In the genomic region with DNA sequence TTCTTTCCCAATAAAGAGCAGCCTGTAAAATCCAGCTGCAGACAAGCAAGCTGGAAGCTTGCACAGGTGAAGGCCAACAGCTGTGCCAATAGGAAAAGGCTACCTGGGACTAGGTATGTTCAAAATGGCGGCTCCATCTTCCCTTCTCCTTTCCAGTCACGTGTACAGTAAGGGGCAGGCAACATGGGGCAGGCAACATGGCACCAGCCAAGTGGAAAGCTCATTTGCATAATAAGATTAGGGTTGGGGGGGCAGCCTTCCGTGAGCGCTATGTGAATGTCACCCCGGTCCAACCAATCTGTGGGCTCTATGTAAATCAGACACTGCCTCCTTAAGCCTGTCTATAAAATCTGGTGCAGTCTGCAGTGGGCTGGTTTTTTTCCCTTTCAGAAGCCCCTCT, we compare ENCODE assay signal across 1 cellular context.
TF ChIP-seq lines count a peak whose summit lies in the region.

No MANE protein-coding gene starts in this region.

TF ChIP-seq in GM12878, 131 proteins besides CTCF, POLR2A, EP300 and RAD21:
- TF ChIP-seq ZNF24 (IDR thresholded peaks at IDR 0.05) (no peak), FOXK2 (IDR thresholded peaks at IDR 0.05) (no peak), ZNF622 (IDR thresholded peaks at IDR 0.05) (no peak), CREB1 (IDR thresholded peaks at IDR 0.05; ENCODE audit: low read depth) (0 out of 2 replicates have a peak, but pooled peaks have one; percentile 22), RBBP5 (conservative IDR thresholded peaks at IDR 0.05) (no peak), TCF12 (IDR thresholded peaks at IDR 0.05; ENCODE audit: low read depth, low read length) (no peak), RAD51 (IDR thresholded peaks at IDR 0.05) (0 out of 2 replicates have a peak, but pooled peaks have one; percentile 25), MEF2A (IDR thresholded peaks at IDR 0.05; ENCODE audit: insufficient read depth, low read depth, low read length) (no peak), NRF1 (conservative IDR thresholded peaks at IDR 0.05; ENCODE audit: low read depth, low read length) (no peak), CREM (IDR thresholded peaks at IDR 0.05; ENCODE audit: low read depth) (0 out of 2 replicates have a peak, but pooled peaks have one; percentile 12), GABPA (IDR thresholded peaks at IDR 0.05; ENCODE audit: low read depth) (no peak), TARDBP (IDR thresholded peaks at IDR 0.05; ENCODE audit: borderline replicate concordance) (no peak), POU2F2 (IDR thresholded peaks at IDR 0.05; ENCODE audit: borderline replicate concordance, low read depth, low read length) (peak; percentile 83; the same call in 2 of the 3 replicates), BCL11A (IDR thresholded peaks at IDR 0.05; ENCODE audit: low read depth, low read length) (no peak), SP1 (IDR thresholded peaks at IDR 0.05; ENCODE audit: low read depth, low read length) (no peak), DPF2 (IDR thresholded peaks at IDR 0.05) (no peak), TCF3 (IDR thresholded peaks at IDR 0.05; ENCODE audit: borderline replicate concordance, insufficient read depth, low read depth, low read length) (no peak), BHLHE40 (IDR thresholded peaks at IDR 0.05; ENCODE audit: borderline replicate concordance in 1 of 2, low read depth in 2 of 2, low read length in 1 of 2) (peak in 1 of 2 experiments; percentile 38; a peak in 1 of 4 replicates), YY1 (IDR thresholded peaks at IDR 0.05; ENCODE audit: low read depth, low read length) (peak; percentile 91), SMAD1 (IDR thresholded peaks at IDR 0.05; ENCODE audit: low read depth, partially characterized antibody) (no peak), SIX5 (IDR thresholded peaks at IDR 0.05; ENCODE audit: low read depth, low read length, severe bottlenecking) (no peak)
- TF ChIP-seq, protein P1, sequence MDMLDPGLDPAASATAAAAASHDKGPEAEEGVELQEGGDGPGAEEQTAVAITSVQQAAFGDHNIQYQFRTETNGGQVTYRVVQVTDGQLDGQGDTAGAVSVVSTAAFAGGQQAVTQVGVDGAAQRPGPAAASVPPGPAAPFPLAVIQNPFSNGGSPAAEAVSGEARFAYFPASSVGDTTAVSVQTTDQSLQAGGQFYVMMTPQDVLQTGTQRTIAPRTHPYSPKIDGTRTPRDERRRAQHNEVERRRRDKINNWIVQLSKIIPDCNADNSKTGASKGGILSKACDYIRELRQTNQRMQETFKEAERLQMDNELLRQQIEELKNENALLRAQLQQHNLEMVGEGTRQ (IDR thresholded peaks at IDR 0.05; ENCODE audit: borderline replicate concordance, low read depth, low read length) = no peak
- TF ChIP-seq, protein P2, sequence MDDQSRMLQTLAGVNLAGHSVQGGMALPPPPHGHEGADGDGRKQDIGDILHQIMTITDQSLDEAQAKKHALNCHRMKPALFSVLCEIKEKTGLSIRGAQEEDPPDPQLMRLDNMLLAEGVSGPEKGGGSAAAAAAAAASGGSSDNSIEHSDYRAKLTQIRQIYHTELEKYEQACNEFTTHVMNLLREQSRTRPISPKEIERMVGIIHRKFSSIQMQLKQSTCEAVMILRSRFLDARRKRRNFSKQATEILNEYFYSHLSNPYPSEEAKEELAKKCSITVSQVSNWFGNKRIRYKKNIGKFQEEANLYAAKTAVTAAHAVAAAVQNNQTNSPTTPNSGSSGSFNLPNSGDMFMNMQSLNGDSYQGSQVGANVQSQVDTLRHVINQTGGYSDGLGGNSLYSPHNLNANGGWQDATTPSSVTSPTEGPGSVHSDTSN (IDR thresholded peaks at IDR 0.05; ENCODE audit: insufficient replicate concordance, low read depth, low read length) = no peak
- TF ChIP-seq, protein P3, sequence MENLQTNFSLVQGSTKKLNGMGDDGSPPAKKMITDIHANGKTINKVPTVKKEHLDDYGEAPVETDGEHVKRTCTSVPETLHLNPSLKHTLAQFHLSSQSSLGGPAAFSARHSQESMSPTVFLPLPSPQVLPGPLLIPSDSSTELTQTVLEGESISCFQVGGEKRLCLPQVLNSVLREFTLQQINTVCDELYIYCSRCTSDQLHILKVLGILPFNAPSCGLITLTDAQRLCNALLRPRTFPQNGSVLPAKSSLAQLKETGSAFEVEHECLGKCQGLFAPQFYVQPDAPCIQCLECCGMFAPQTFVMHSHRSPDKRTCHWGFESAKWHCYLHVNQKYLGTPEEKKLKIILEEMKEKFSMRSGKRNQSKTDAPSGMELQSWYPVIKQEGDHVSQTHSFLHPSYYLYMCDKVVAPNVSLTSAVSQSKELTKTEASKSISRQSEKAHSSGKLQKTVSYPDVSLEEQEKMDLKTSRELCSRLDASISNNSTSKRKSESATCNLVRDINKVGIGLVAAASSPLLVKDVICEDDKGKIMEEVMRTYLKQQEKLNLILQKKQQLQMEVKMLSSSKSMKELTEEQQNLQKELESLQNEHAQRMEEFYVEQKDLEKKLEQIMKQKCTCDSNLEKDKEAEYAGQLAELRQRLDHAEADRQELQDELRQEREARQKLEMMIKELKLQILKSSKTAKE (IDR thresholded peaks at IDR 0.05; ENCODE audit: low read depth, poor library complexity, severe bottlenecking) = no peak
- TF ChIP-seq, protein P4, sequence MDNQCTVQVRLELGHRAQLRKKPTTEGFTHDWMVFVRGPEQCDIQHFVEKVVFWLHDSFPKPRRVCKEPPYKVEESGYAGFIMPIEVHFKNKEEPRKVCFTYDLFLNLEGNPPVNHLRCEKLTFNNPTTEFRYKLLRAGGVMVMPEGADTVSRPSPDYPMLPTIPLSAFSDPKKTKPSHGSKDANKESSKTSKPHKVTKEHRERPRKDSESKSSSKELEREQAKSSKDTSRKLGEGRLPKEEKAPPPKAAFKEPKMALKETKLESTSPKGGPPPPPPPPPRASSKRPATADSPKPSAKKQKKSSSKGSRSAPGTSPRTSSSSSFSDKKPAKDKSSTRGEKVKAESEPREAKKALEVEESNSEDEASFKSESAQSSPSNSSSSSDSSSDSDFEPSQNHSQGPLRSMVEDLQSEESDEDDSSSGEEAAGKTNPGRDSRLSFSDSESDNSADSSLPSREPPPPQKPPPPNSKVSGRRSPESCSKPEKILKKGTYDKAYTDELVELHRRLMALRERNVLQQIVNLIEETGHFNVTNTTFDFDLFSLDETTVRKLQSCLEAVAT (IDR thresholded peaks at IDR 0.05) = no peak
- TF ChIP-seq, protein P5, sequence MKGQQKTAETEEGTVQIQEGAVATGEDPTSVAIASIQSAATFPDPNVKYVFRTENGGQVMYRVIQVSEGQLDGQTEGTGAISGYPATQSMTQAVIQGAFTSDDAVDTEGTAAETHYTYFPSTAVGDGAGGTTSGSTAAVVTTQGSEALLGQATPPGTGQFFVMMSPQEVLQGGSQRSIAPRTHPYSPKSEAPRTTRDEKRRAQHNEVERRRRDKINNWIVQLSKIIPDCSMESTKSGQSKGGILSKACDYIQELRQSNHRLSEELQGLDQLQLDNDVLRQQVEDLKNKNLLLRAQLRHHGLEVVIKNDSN (IDR thresholded peaks at IDR 0.05; ENCODE audit: borderline replicate concordance, extremely low read length, insufficient read depth, low read depth, low read length) = peak; percentile 43
